21 cellular contexts compared by ENCODE assay signal in genomic region chr9:91127653-91128052, GRCh38.
DNase-seq lines count a peak whose midpoint lies in the region; ATAC-seq and TF ChIP-seq lines count a peak whose summit lies in the region.
"Had no signal": no experiment of that assay in that cellular context is flagged by ENCODE, and none has a peak within 500 bp of the region (broad histone marks: within the 10 kb centered on the region; RNA-seq: fewer than 3 reads in every experiment).

No MANE protein-coding gene starts in this region.

- H3K4ac ChIP-seq in IMR-90 (ENCODE audit: low read depth, low read length) (peak overlapping the region; percentile 80; the same call in 1 of the 2 replicates), mesenchymal stem cell (ENCODE audit: low read depth in 1 of 2, low read length in 2 of 2) (no peak overlapping the region)

- BruUV-seq in IMR-90 (replicated peaks; lab: Mats Ljungman, UMichigan), result no TSS peak

- H3K4me3 ChIP-seq in IMR-90 (ENCODE audit: insufficient read depth, low read depth, low read length) (peak overlapping the region; percentile 33; the same call in 1 of the 2 replicates), RWPE2 (ENCODE audit: severe bottlenecking) (no peak overlapping the region), choroid plexus epithelial cell (ENCODE audit: low read depth, low read length) (no peak overlapping the region), mesenchymal stem cell (ENCODE audit: insufficient read depth in 1 of 2, low read depth in 1 of 2, low read length in 2 of 2) (no peak overlapping the region), ascending aorta (no peak overlapping the region)

- TF ChIP-seq POLR2A in IMR-90 (IDR thresholded peaks at IDR 0.05; ENCODE audit: low read depth, low read length), result no peak

- no peak overlapping the region for H3K9ac ChIP-seq in IMR-90 (ENCODE audit: low read depth, low read length)
- no peak overlapping the region for H3K9ac ChIP-seq in mesenchymal stem cell (ENCODE audit: low read length)

- 0 out of 2 replicates have a peak overlapping the region, but pooled peaks have one; percentile 54 for H3K23ac ChIP-seq in IMR-90 (ENCODE audit: low read depth, low read length)
- no peak overlapping the region for H3K23ac ChIP-seq in mesenchymal stem cell (ENCODE audit: low read length in 2 of 2)

- H2AK9ac ChIP-seq in IMR-90 (replicated peaks; ENCODE audit: low read depth, low read length, poor library complexity), result no peak overlapping the region

- H4K5ac ChIP-seq in IMR-90 (ENCODE audit: low read depth, low read length), result peak overlapping the region; percentile 82; the same call in 1 of the 2 replicates

- in situ Hi-C loops in IMR-90 (cut with MboI; ENCODE audit: low sequenced_read_pairs), result loop anchor here (5.0 kb wide), 1 partner anchor 65 kb away; no protein-coding TSS in a partner anchor

- peak overlapping the region; percentile 76 for H2BK20ac ChIP-seq in IMR-90 (ENCODE audit: low read depth, low read length)

- intact Hi-C loops in IMR-90 (cut with micrococcal nuclease) (no loop called here), ascending aorta (cut with DNase I) (no loop called here)

- H3K18ac ChIP-seq in IMR-90 (ENCODE audit: low read depth, low read length) (peak overlapping the region; percentile 90; the same call in 1 of the 2 replicates), mesenchymal stem cell (ENCODE audit: low read depth in 1 of 2, low read length in 2 of 2) (no peak overlapping the region)

- H2AK5ac ChIP-seq in IMR-90 (ENCODE audit: low read depth, low read length) (0 out of 2 replicates have a peak overlapping the region, but pooled peaks have one; percentile 65), mesenchymal stem cell (ENCODE audit: low read length, severe bottlenecking) (no peak overlapping the region)

- peak overlapping the region; percentile 84 for H3K14ac ChIP-seq in IMR-90 (replicated peaks; ENCODE audit: low read depth, low read length)
- H3K14ac ChIP-seq in mesenchymal stem cell (ENCODE audit: low read length in 2 of 2), result no peak overlapping the region

- peaks cover 24% of the 10 kb centered on the region for H3K4me1 ChIP-seq in IMR-90 (ENCODE audit: control insufficient read depth, insufficient read depth, low read length)
- H3K4me1 ChIP-seq in RWPE2 (ENCODE audit: insufficient read depth, poor library complexity, severe bottlenecking), result peaks cover 23% of the 10 kb centered on the region
- peaks cover 3% of the 10 kb centered on the region for H3K4me1 ChIP-seq in mesenchymal stem cell (ENCODE audit: control insufficient read depth, insufficient read depth, low read depth, low read length)
- H3K4me1 ChIP-seq in ascending aorta, result no peaks in the 10 kb centered on the region

- H2BK12ac ChIP-seq in mesenchymal stem cell (ENCODE audit: low read length in 2 of 2), result no peak overlapping the region

- DNase-seq in IMR-90 (peak; percentile 77), RWPE2 (ENCODE audit: low spot score) (no peak), choroid plexus epithelial cell (ENCODE audit: low read depth) (peak; percentile 16), mesenchymal stem cell (peak; percentile 19), MV-4-11 (lab: John Stamatoyannopoulos, UW) (no peak), islet precursor cell (no peak), ascending aorta (ENCODE audit: low spot score in 2 of 2) (no peak)
- DNase-seq: ACHN, AML-193, DMS79 treated with DMSO at 0.1 percent for 48 hours, GDM1, KBM-7, NCI-H1048, NCI-H1436, NCI-H1930, NCI-H2171, NCI-H446 treated with DMSO at 0.1 percent for 48 hours, SIG-M5, T-helper 1 cell had no signal

- no peaks in the 10 kb centered on the region for H4K20me1 ChIP-seq in IMR-90 (ENCODE audit: insufficient read depth, low read length)

- H3K9me1 ChIP-seq in IMR-90 (ENCODE audit: insufficient read depth, low read length), result peaks cover 18% of the 10 kb centered on the region

- no peak for TF ChIP-seq CTCF in IMR-90 (conservative IDR thresholded peaks at IDR 0.05; ENCODE audit: low read depth, low read length)
- TF ChIP-seq CTCF in RWPE2 (IDR thresholded peaks at IDR 0.05; ENCODE audit: poor library complexity, severe bottlenecking), result no peak
- TF ChIP-seq CTCF in choroid plexus epithelial cell (conservative IDR thresholded peaks at IDR 0.05; ENCODE audit: low read depth, low read length), result no peak
- no peak for TF ChIP-seq CTCF in ascending aorta (IDR thresholded peaks at IDR 0.05)

- no peak for TF ChIP-seq RAD21 in IMR-90 (IDR thresholded peaks at IDR 0.05; ENCODE audit: low read length)

- H2BK5ac ChIP-seq in IMR-90 (ENCODE audit: low read depth, low read length, poor library complexity, severe bottlenecking) (peak overlapping the region; percentile 99), mesenchymal stem cell (ENCODE audit: low read depth, low read length, poor library complexity, severe bottlenecking) (no peak overlapping the region)

- H3K27ac ChIP-seq in IMR-90 (ENCODE audit: insufficient read depth, low read length), result no peak overlapping the region
- no peak overlapping the region for H3K27ac ChIP-seq in RWPE2 (ENCODE audit: poor library complexity, severe bottlenecking)
- H3K27ac ChIP-seq in mesenchymal stem cell (ENCODE audit: low read length, poor library complexity, severe bottlenecking), result no peak overlapping the region
- H3K27ac ChIP-seq in ascending aorta, result no peak overlapping the region
- H3K27ac ChIP-seq: C4-2B had no signal

- no peak for ATAC-seq in IMR-90 (ENCODE audit: low read depth)
- peak; percentile 70 for ATAC-seq in RWPE2 (ENCODE audit: low read depth)
- ATAC-seq in HG02798 (IDR thresholded peaks at IDR 0.05; ENCODE audit: poor library complexity, unreplicated experiment), result no peak

- H3K9me3 ChIP-seq in IMR-90 (ENCODE audit: control insufficient read depth, insufficient read depth, low read length), result no peaks in the 10 kb centered on the region
- no peaks in the 10 kb centered on the region for H3K9me3 ChIP-seq in RWPE2 (ENCODE audit: severe bottlenecking)
- no peaks in the 10 kb centered on the region for H3K9me3 ChIP-seq in mesenchymal stem cell (ENCODE audit: control insufficient read depth, low read length)
- peaks cover 0 to 5% of the 10 kb centered on the region in 2 donors for H3K9me3 ChIP-seq in ascending aorta

- 0 out of 3 replicates have a peak overlapping the region, but pooled peaks have one; percentile 60 for H2BK15ac ChIP-seq in IMR-90 (ENCODE audit: low read depth, low read length)
- H2BK15ac ChIP-seq in mesenchymal stem cell (ENCODE audit: low read depth, poor library complexity, severe bottlenecking), result no peak overlapping the region

- H4K91ac ChIP-seq in IMR-90 (ENCODE audit: insufficient read depth, low read depth, low read length) (0 out of 2 replicates have a peak overlapping the region, but pooled peaks have one; percentile 59), mesenchymal stem cell (ENCODE audit: low read length) (no peak overlapping the region)

- WGBS in IMR-90 (ENCODE audit: extremely low coverage in 2 of 2, insufficient read length in 1 of 2), 2 experiments, result no CpG with 5 or more reads among the region's 1 CpG
- WGBS in mesenchymal stem cell, result 94% methylated on average over 1 of the region's 1 CpG

- POLR2A ChIA-PET in IMR-90 (lab: Charles Lee; ENCODE audit: unreplicated experiment), result no interaction called here

- peak overlapping the region; percentile 48; the same call in 1 of the 2 replicates for H3K56ac ChIP-seq in IMR-90 (ENCODE audit: extremely low read depth, insufficient read depth, low read length)

- CTCF ChIA-PET in IMR-90 (lab: Yijun Ruan, JAX), result interaction anchor here (0.6 to 0.7 kb wide), 2 partner anchors 62 to 70 kb away, joined by 3 read pairs; no protein-coding TSS in a partner anchor

- no peaks in the 10 kb centered on the region for H3K36me3 ChIP-seq in IMR-90 (ENCODE audit: control insufficient read depth, insufficient read depth, low read length)
- no peaks in the 10 kb centered on the region for H3K36me3 ChIP-seq in RWPE2 (ENCODE audit: low read depth)
- H3K36me3 ChIP-seq in mesenchymal stem cell (ENCODE audit: control insufficient read depth in 1 of 2, insufficient read depth in 2 of 2, low read depth in 1 of 2, low read length in 2 of 2), result no peaks in the 10 kb centered on the region
- H3K36me3 ChIP-seq in ascending aorta, result no peaks in the 10 kb centered on the region

- H3K4me2 ChIP-seq in IMR-90 (ENCODE audit: low read depth, low read length), result peak overlapping the region; percentile 70; the same call in 1 of the 2 replicates
- no peak overlapping the region for H3K4me2 ChIP-seq in mesenchymal stem cell (ENCODE audit: low read length, poor library complexity, severe bottlenecking)

- peak overlapping the region; percentile 95; the same call in 1 of the 2 replicates for H2BK120ac ChIP-seq in IMR-90 (ENCODE audit: low read depth, low read length)
- no peak overlapping the region for H2BK120ac ChIP-seq in mesenchymal stem cell (ENCODE audit: low read depth, low read length)

- dilution Hi-C loops in IMR-90 (cut with HindIII; ENCODE audit: low sequenced_read_pairs, unreplicated experiment), result no loop called here

- H3K79me1 ChIP-seq in IMR-90 (ENCODE audit: low read depth in 1 of 2, low read length in 2 of 2), result peaks cover 14 to 50% of the 10 kb centered on the region in 2 experiments; a peak in 3 of 4 replicates
- no peaks in the 10 kb centered on the region for H3K79me1 ChIP-seq in mesenchymal stem cell (replicated peaks; ENCODE audit: low read length, poor library complexity, severe bottlenecking)

- no peak overlapping the region for H2AFZ ChIP-seq in IMR-90 (replicated peaks; ENCODE audit: low read length, poor library complexity)
- H2AFZ ChIP-seq in mesenchymal stem cell (ENCODE audit: low read depth, low read length), result no peak overlapping the region

- H3K27me3 ChIP-seq in IMR-90 (ENCODE audit: control insufficient read depth, insufficient read depth, low read length) (no peaks in the 10 kb centered on the region), RWPE2 (ENCODE audit: insufficient read depth, poor library complexity, severe bottlenecking) (no peaks in the 10 kb centered on the region), mesenchymal stem cell (ENCODE audit: control insufficient read depth in 1 of 2, insufficient read depth in 1 of 2, low read length in 2 of 2) (no peaks in the 10 kb centered on the region), ascending aorta (no peaks in the 10 kb centered on the region)

- no peak overlapping the region; a peak in 1 of 4 replicates for H4K8ac ChIP-seq in IMR-90 (ENCODE audit: low read depth in 2 of 2, low read length in 2 of 2)
- H4K8ac ChIP-seq in mesenchymal stem cell (ENCODE audit: low read length), result no peak overlapping the region

TF ChIP-seq in IMR-90, 13 proteins besides CTCF, POLR2A, EP300 and RAD21 (continues in another document):
- TF ChIP-seq RFX5 (IDR thresholded peaks at IDR 0.05; ENCODE audit: low read depth, low read length) (no peak), CEBPB (IDR thresholded peaks at IDR 0.05; ENCODE audit: low read depth, low read length) (no peak), FOS (IDR thresholded peaks at IDR 0.05; ENCODE audit: low read depth, low read length) (no peak), SMC3 (IDR thresholded peaks at IDR 0.05; ENCODE audit: low read depth, low read length) (no peak), NFE2L2 (IDR thresholded peaks at IDR 0.05; ENCODE audit: low read depth, low read length) (no peak), MAFK (IDR thresholded peaks at IDR 0.05; ENCODE audit: low read depth, low read length) (no peak), MAZ (IDR thresholded peaks at IDR 0.05; ENCODE audit: borderline replicate concordance, low read depth, low read length) (no peak), MXI1 (IDR thresholded peaks at IDR 0.05; ENCODE audit: borderline replicate concordance, low read depth, low read length) (no peak)

Comparison
In these comparisons a context has a peak if more than half of its experiments do, and no peak if none do; other contexts are left out.
1. DNase-seq: peak in IMR-90 (single experiment), choroid plexus epithelial cell (single experiment) and mesenchymal stem cell (single experiment); none in RWPE2 (single experiment), MV-4-11 (single experiment), islet precursor cell (single experiment) and ascending aorta (0 of 2).